ENCODE assay signal across 9 cellular contexts in the genomic region with DNA sequence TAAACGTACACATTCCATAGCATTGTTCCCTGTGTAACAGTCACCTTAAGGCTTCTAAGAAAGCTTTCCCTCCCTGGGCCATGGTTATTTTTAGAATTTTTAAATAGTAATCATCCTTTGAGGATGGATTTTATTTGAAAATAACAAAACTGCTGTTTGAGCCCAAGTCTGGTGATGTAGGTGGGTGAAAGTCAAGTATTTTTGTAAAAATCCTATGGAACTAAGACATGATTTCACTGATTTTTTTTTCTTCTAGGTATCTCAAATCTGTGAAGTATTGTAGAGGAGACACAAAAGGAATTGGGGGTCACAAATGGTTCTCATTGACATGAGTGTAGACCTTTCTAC. TPM values are rescaled to one million over a fixed set of nuclear protein-coding genes. Genes with fewer than 3 reads are reported as not detected.
DNase-seq lines count a peak whose midpoint lies in the region; ATAC-seq and TF ChIP-seq lines count a peak whose summit lies in the region.
"Had no signal": no experiment of that assay in that cellular context is flagged by ENCODE, and none has a peak within 500 bp of the region (broad histone marks: within the 10 kb centered on the region; RNA-seq: fewer than 3 reads in every experiment).

No MANE protein-coding gene starts in this region.

- H3K36me3 Mint-ChIP-seq in Caco-2 (ENCODE audit: insufficient read depth, unreplicated experiment) (peaks cover 32% of the 10 kb centered on the region), endothelial cell (ENCODE audit: low read depth, unreplicated experiment) (peaks cover 32% of the 10 kb centered on the region)

- H3K9ac ChIP-seq in PC-3 (ENCODE audit: low read length) (no peak overlapping the region), trophoblast cell (ENCODE audit: low read length) (no peak overlapping the region)

- peaks cover 50% of the 10 kb centered on the region for H3K79me2 ChIP-seq in PC-3 (ENCODE audit: low read length)
- peaks cover 24% of the 10 kb centered on the region for H3K79me2 ChIP-seq in trophoblast cell (ENCODE audit: control insufficient read depth, insufficient read depth, low read length, poor library complexity)

- H4K20me1 ChIP-seq in PC-3 (ENCODE audit: low read length): 0 out of 2 replicates have a peak, but pooled peaks cover 4% of the 10 kb centered on the region

- H2BK5ac ChIP-seq in trophoblast cell (ENCODE audit: low read depth, low read length, poor library complexity): no peak overlapping the region

- H3K9me3 ChIP-seq in Caco-2: no peaks in the 10 kb centered on the region
- no peaks in the 10 kb centered on the region for H3K9me3 ChIP-seq in PC-3 (ENCODE audit: low read length)
- H3K9me3 ChIP-seq in trophoblast cell (ENCODE audit: insufficient read depth, low read depth, low read length): no peaks in the 10 kb centered on the region

- no peak overlapping the region for H3K27ac ChIP-seq in PC-3 (ENCODE audit: low read length)
- no peak overlapping the region for H3K27ac ChIP-seq in trophoblast cell (ENCODE audit: low read depth, low read length)

- H3K9me3 Mint-ChIP-seq in Caco-2 (ENCODE audit: unreplicated experiment): no peaks in the 10 kb centered on the region
- no peaks in the 10 kb centered on the region for H3K9me3 Mint-ChIP-seq in endothelial cell (ENCODE audit: unreplicated experiment)

- no peak overlapping the region for H2AK5ac ChIP-seq in trophoblast cell (ENCODE audit: low read length)

- H2BK120ac ChIP-seq in trophoblast cell (ENCODE audit: insufficient read depth, low read length, poor library complexity): no peak overlapping the region

- H3K4me3 ChIP-seq in Caco-2 (ENCODE audit: low read depth, low read length) (no peak overlapping the region), PC-3 (ENCODE audit: low read length) (peak overlapping the region; percentile 90), trophoblast cell (ENCODE audit: low read depth, low read length) (no peak overlapping the region)

- H3K27me3 Mint-ChIP-seq in Caco-2 (ENCODE audit: insufficient read depth, unreplicated experiment) (no peaks in the 10 kb centered on the region), endothelial cell (ENCODE audit: unreplicated experiment) (peaks cover 18% of the 10 kb centered on the region)

- CTCF ChIA-PET in Caco-2 (lab: Charles Lee): interaction anchor here (0.5 to 0.6 kb wide), 2 partner anchors 352 to 678 kb away, joined by 3 read pairs; no protein-coding TSS in a partner anchor
- CTCF ChIA-PET in PC-3 (lab: Charles Lee): interaction anchor here (0.6 kb wide), 2 partner anchors 55 to 325 kb away, joined by 3 to 4 read pairs; no protein-coding TSS in a partner anchor

- no peak overlapping the region for H4K12ac ChIP-seq in trophoblast cell (ENCODE audit: low read depth, low read length)

- H3K27ac Mint-ChIP-seq in Caco-2 (ENCODE audit: unreplicated experiment) (no peak overlapping the region), endothelial cell (ENCODE audit: unreplicated experiment) (no peak overlapping the region)

- H3K36me3 ChIP-seq in Caco-2 (ENCODE audit: control insufficient read depth, insufficient read depth, low read length) (peaks cover 5% of the 10 kb centered on the region), PC-3 (ENCODE audit: low read depth, low read length) (peaks cover 43% of the 10 kb centered on the region), trophoblast cell (ENCODE audit: control insufficient read depth in 1 of 2, insufficient read depth in 2 of 2, low read length in 2 of 2) (peaks cover 17 to 44% of the 10 kb centered on the region in 2 experiments)

- no peak overlapping the region for H3K14ac ChIP-seq in trophoblast cell (ENCODE audit: low read length)

- no peak overlapping the region for H3K23ac ChIP-seq in trophoblast cell (ENCODE audit: low read length)

- H3F3A ChIP-seq in PC-3 (ENCODE audit: low read length, unreplicated experiment): peaks cover 5% of the 10 kb centered on the region

- no peak overlapping the region for H2BK12ac ChIP-seq in trophoblast cell (ENCODE audit: low read length)

- WGBS in trophoblast cell (ENCODE audit: extremely low coverage, insufficient coverage, insufficient read length): no CpG with 5 or more reads among the region's 1 CpG

- no peak overlapping the region for H4K8ac ChIP-seq in trophoblast cell (ENCODE audit: low read depth, low read length)

- H3K79me1 ChIP-seq in trophoblast cell (ENCODE audit: low read length): peaks cover 31% of the 10 kb centered on the region

- peak overlapping the region; percentile 41 for H3K4ac ChIP-seq in trophoblast cell (ENCODE audit: low read depth, low read length)

- H3K27me3 ChIP-seq in Caco-2 (replicated peaks; ENCODE audit: control insufficient read depth, insufficient read depth, low read length): no peaks in the 10 kb centered on the region
- no peaks in the 10 kb centered on the region for H3K27me3 ChIP-seq in PC-3 (ENCODE audit: low read length)
- H3K27me3 ChIP-seq in trophoblast cell (ENCODE audit: insufficient read depth, low read length): no peaks in the 10 kb centered on the region

- H3K4me3 Mint-ChIP-seq in Caco-2 (ENCODE audit: unreplicated experiment) (peak overlapping the region; percentile 96), endothelial cell (ENCODE audit: unreplicated experiment) (peak overlapping the region; percentile 95)

- H4K91ac ChIP-seq in trophoblast cell (ENCODE audit: low read depth, low read length): no peak overlapping the region

- H2AFZ ChIP-seq in PC-3 (ENCODE audit: low read length) (no peak overlapping the region), trophoblast cell (ENCODE audit: insufficient read depth, low read length, poor library complexity) (no peak overlapping the region)

- peak overlapping the region; percentile 95 for H3K4me2 ChIP-seq in PC-3 (ENCODE audit: low read length)
- peak overlapping the region; percentile 95 for H3K4me2 ChIP-seq in trophoblast cell (ENCODE audit: low read length)

- no peak for DNase-seq in Caco-2
- no peak for DNase-seq in PC-3
- no peak for DNase-seq in endothelial cell (ENCODE audit: low spot score)
- DNase-seq in trophoblast cell: no peak
- no peak for DNase-seq in NCI-H1105 (lab: John Stamatoyannopoulos, UW)
- no peak for DNase-seq in AG20443 (ENCODE audit: low spot score)

- 0 out of 2 replicates have a peak, but pooled peaks cover 3% of the 10 kb centered on the region for H3K4me1 ChIP-seq in Caco-2
- peaks cover 33% of the 10 kb centered on the region for H3K4me1 ChIP-seq in PC-3 (ENCODE audit: insufficient read depth, low read length)
- H3K4me1 ChIP-seq in trophoblast cell (ENCODE audit: control insufficient read depth in 1 of 2, insufficient read depth in 2 of 2, low read length in 2 of 2): peaks cover 6 to 15% of the 10 kb centered on the region in 2 experiments

- ATAC-seq in PC-3 (no peak), HG03045 (IDR thresholded peaks at IDR 0.05; ENCODE audit: unreplicated experiment) (no peak), HG03108 (IDR thresholded peaks at IDR 0.05; ENCODE audit: unreplicated experiment) (no peak)

- BruUV-seq in Caco-2 (replicated peaks; lab: Mats Ljungman, UMichigan) (no TSS peak), PC-3 (replicated peaks; lab: Mats Ljungman, UMichigan) (no TSS peak)

- H3K4me1 Mint-ChIP-seq in Caco-2 (ENCODE audit: low read depth, unreplicated experiment) (no peaks in the 10 kb centered on the region), endothelial cell (ENCODE audit: unreplicated experiment) (peaks cover 21% of the 10 kb centered on the region)

- no peak overlapping the region for H3K18ac ChIP-seq in trophoblast cell (ENCODE audit: low read length)

- no peak for TF ChIP-seq CTCF in Caco-2 (IDR thresholded peaks at IDR 0.05; ENCODE audit: insufficient read depth in 1 of 2, low read depth in 1 of 2, low read length in 1 of 2, severe bottlenecking in 1 of 2, unreplicated experiment in 1 of 2)
- TF ChIP-seq CTCF in PC-3 (conservative IDR thresholded peaks at IDR 0.05; ENCODE audit: low read depth, low read length): no peak; the same call in 1 of the 2 replicates
- TF ChIP-seq CTCF in endothelial cell (IDR thresholded peaks at IDR 0.05; ENCODE audit: unreplicated experiment): no peak

- POLR2A ChIA-PET in Caco-2 (lab: Charles Lee): no interaction called here
- POLR2A ChIA-PET in PC-3 (lab: Charles Lee; ENCODE audit: unreplicated experiment): no interaction called here

- H3K9me2 ChIP-seq in PC-3 (replicated peaks; ENCODE audit: low read length): no peaks in the 10 kb centered on the region

- intact Hi-C loops in Caco-2 (cut with micrococcal nuclease; ENCODE audit: unreplicated experiment): loop anchor here (1.0 to 2.0 kb wide), 2 partner anchors 55 to 167 kb away; partner anchors contain the start of gene CORO1C
- intact Hi-C loops in PC-3 (cut with micrococcal nuclease): loop anchor here (1.0 to 5.0 kb wide), 8 partner anchors 55 to 529 kb away; partner anchors contain the start of genes ALKBH2, SELPLG and SSH1

RNA-seq across cellular contexts. Expression of gene ISCU, which starts 1.4 kb away (rescaled TPM):
- total RNA-seq in Caco-2 (2022) (70.1 and 86.9 TPM in 2 replicates), PC-3 (2014; rRNA removed) (120 and 181 TPM in 2 replicates), endothelial cell (ENCODE audit: unreplicated experiment) (67.8 TPM)
- 154 and 158 TPM in 2 replicates for polyA plus RNA-seq in trophoblast cell (2013)

RNA-seq across cellular contexts. Expression of gene SART3, which starts 2.8 kb away (rescaled TPM):
- total RNA-seq in Caco-2 (2022) (77.3 and 79.2 TPM in 2 replicates), PC-3 (2014; rRNA removed) (148 and 165 TPM in 2 replicates), endothelial cell (ENCODE audit: unreplicated experiment) (67.8 TPM)
- 32.5 and 34.0 TPM in 2 replicates for polyA plus RNA-seq in trophoblast cell (2013)

RNA-seq across cellular contexts. Expression of gene TMEM119, which starts 34.1 kb away (rescaled TPM):
- not detected in 2 replicates for total RNA-seq in Caco-2 (2022)
- not detected in 2 replicates for total RNA-seq in PC-3 (2014; rRNA removed)
- total RNA-seq in endothelial cell (ENCODE audit: unreplicated experiment): 0.36 TPM
- polyA plus RNA-seq in trophoblast cell (2013): 16.8 and 19.9 TPM in 2 replicates
- total RNA-seq: dermis microvascular lymphatic vessel endothelial cell had no signal

RNA-seq across cellular contexts. Expression of gene FICD, which starts 48.7 kb away (rescaled TPM):
- total RNA-seq in Caco-2 (2022) (2.8 and 3.6 TPM in 2 replicates), PC-3 (2014; rRNA removed) (6.4 and 18.5 TPM in 2 replicates), endothelial cell (ENCODE audit: unreplicated experiment) (5.5 TPM)
- polyA plus RNA-seq in trophoblast cell (2013): 4.6 TPM in 2 replicates
